In genomic region chr13:26253262-26253786, GRCh38 we compare ENCODE assay signal across 8 cellular contexts. TPM values are rescaled to one million over a fixed set of nuclear protein-coding genes. Genes with fewer than 3 reads are reported as not detected.
DNase-seq lines count a peak whose midpoint lies in the region; ATAC-seq and TF ChIP-seq lines count a peak whose summit lies in the region.

No MANE protein-coding gene starts in this region.

- H3K79me2 ChIP-seq in DND-41 (ENCODE audit: insufficient read depth, low read length) (peaks cover 43% of the 10 kb centered on the region), PC-9 (ENCODE audit: low read depth) (peaks cover 39% of the 10 kb centered on the region), parathyroid adenoma (peaks cover 1% of the 10 kb centered on the region)

- H3F3A ChIP-seq in PC-9 (ENCODE audit: insufficient read depth, low read depth), result no peaks in the 10 kb centered on the region

- no TSS peak for BruUV-seq in PC-9 (replicated peaks; lab: Mats Ljungman, UMichigan)

- H3K27me3 ChIP-seq in DND-41 (ENCODE audit: insufficient read depth, low read length, poor library complexity) (no peaks in the 10 kb centered on the region), PC-9 (ENCODE audit: insufficient read depth, low read depth) (peaks cover 9% of the 10 kb centered on the region), parathyroid adenoma (ENCODE audit: control insufficient read depth, insufficient read depth, low read length) (no peaks in the 10 kb centered on the region)

- H2AFZ ChIP-seq in DND-41 (ENCODE audit: low read depth, low read length) (peak overlapping the region; percentile 87), PC-9 (peak overlapping the region; percentile 90), parathyroid adenoma (peak overlapping the region; percentile 83)

- DNase-seq in DND-41 (no peak), PC-9 (no peak), epithelial cell of esophagus (ENCODE audit: low read depth) (no peak), left colon (no peak), SHP77 (lab: John Stamatoyannopoulos, UW) (no peak), NCI-H510A (lab: John Stamatoyannopoulos, UW) (no peak), posterior cingulate gyrus (no peak)

- POLR2A ChIA-PET in PC-9 (lab: Charles Lee; ENCODE audit: unreplicated experiment), result no interaction called here

- peak overlapping the region; percentile 92 for H3K27ac ChIP-seq in DND-41 (ENCODE audit: low read length)
- peak overlapping the region; percentile 59; the same call in 1 of the 2 replicates for H3K27ac ChIP-seq in PC-9
- peak overlapping the region; percentile 92 for H3K27ac ChIP-seq in parathyroid adenoma

- TF ChIP-seq CTCF in DND-41 (IDR thresholded peaks at IDR 0.05; ENCODE audit: borderline replicate concordance, extremely low read depth, low read length, poor library complexity, severe bottlenecking) (no peak), PC-9 (conservative IDR thresholded peaks at IDR 0.05) (no peak), epithelial cell of esophagus (IDR thresholded peaks at IDR 0.05; ENCODE audit: insufficient read depth, low read depth, low read length, missing control alignments) (no peak), parathyroid adenoma (IDR thresholded peaks at IDR 0.05) (no peak)

- CTCF ChIA-PET in PC-9 (lab: Charles Lee), result no interaction called here

- no peaks in the 10 kb centered on the region for H3K9me2 ChIP-seq in PC-9 (ENCODE audit: insufficient read depth)

- intact Hi-C loops in PC-9 (cut with micrococcal nuclease; ENCODE audit: unreplicated experiment), result no loop called here
- intact Hi-C loops in left colon (cut with DNase I, micrococcal nuclease), result no loop called here
- intact Hi-C loops in posterior cingulate gyrus (cut with DNase I), result loop anchor here (10.0 kb wide), 1 partner anchor 441 kb away; no protein-coding TSS in a partner anchor

- H4K20me1 ChIP-seq in DND-41 (ENCODE audit: insufficient read depth, low read length) (peaks cover 24% of the 10 kb centered on the region; the same call in 1 of the 2 replicates), PC-9 (ENCODE audit: insufficient read depth) (peaks cover 17% of the 10 kb centered on the region)

- H3K4me2 ChIP-seq in DND-41 (ENCODE audit: insufficient read depth, low read length), result peak overlapping the region; percentile 67
- H3K4me2 ChIP-seq in PC-9, result peak overlapping the region; percentile 91
- H3K4me2 ChIP-seq in parathyroid adenoma (ENCODE audit: low read length), result peak overlapping the region; percentile 76

- no peaks in the 10 kb centered on the region for H3K9me3 ChIP-seq in DND-41 (ENCODE audit: insufficient read depth, low read length, severe bottlenecking)
- H3K9me3 ChIP-seq in PC-9 (ENCODE audit: insufficient read depth, low read depth), result no peaks in the 10 kb centered on the region
- H3K9me3 ChIP-seq in parathyroid adenoma (ENCODE audit: control insufficient read depth, low read length), result no peaks in the 10 kb centered on the region

- no peaks in the 10 kb centered on the region for H3K36me3 ChIP-seq in DND-41 (ENCODE audit: insufficient read depth, low read length)
- no peaks in the 10 kb centered on the region for H3K36me3 ChIP-seq in PC-9 (ENCODE audit: low read depth)
- H3K36me3 ChIP-seq in parathyroid adenoma (ENCODE audit: control insufficient read depth, insufficient read depth, low read length), result no peaks in the 10 kb centered on the region

- no peak for ATAC-seq in DND-41 (ENCODE audit: insufficient read depth, low read depth)
- ATAC-seq in left colon, result no peak

- H3K4me3 ChIP-seq in DND-41 (ENCODE audit: low read depth in 1 of 2, low read length in 2 of 2), result peak overlapping the region; percentile 70 to 77; a peak in 3 of 4 replicates
- H3K4me3 ChIP-seq in PC-9, result peak overlapping the region; percentile 67
- peak overlapping the region; percentile 75 for H3K4me3 ChIP-seq in epithelial cell of esophagus (ENCODE audit: low read length)
- H3K4me3 ChIP-seq in parathyroid adenoma (ENCODE audit: low read depth, low read length), result peak overlapping the region; percentile 77

- H3K9ac ChIP-seq in DND-41 (ENCODE audit: low read depth, low read length) (peak overlapping the region; percentile 68), parathyroid adenoma (no peak overlapping the region)

- H3K4me1 ChIP-seq in DND-41 (ENCODE audit: insufficient read depth, low read length), result peaks cover 29% of the 10 kb centered on the region
- peaks cover 28% of the 10 kb centered on the region for H3K4me1 ChIP-seq in PC-9 (replicated peaks; ENCODE audit: insufficient read depth)
- H3K4me1 ChIP-seq in parathyroid adenoma, result no peaks in the 10 kb centered on the region

RNA-seq across cellular contexts. Expression of gene CDK8, which starts 0.6 kb away (rescaled TPM):
- total RNA-seq in PC-9 (2021) (14.8 and 16.8 TPM in 2 replicates), left colon (10 to 100 TPM; 16.5 to 23.0 TPM)

RNA-seq across cellular contexts. Expression of gene RNF6, which starts 31.2 kb away (rescaled TPM):
- total RNA-seq in PC-9 (2021), result 19.2 and 30.3 TPM in 2 replicates
- 10 to 100 TPM; 36.6 to 40.6 TPM for total RNA-seq in left colon
